Comparison of ENCODE assay signal across 18 cellular contexts in the genomic region with DNA sequence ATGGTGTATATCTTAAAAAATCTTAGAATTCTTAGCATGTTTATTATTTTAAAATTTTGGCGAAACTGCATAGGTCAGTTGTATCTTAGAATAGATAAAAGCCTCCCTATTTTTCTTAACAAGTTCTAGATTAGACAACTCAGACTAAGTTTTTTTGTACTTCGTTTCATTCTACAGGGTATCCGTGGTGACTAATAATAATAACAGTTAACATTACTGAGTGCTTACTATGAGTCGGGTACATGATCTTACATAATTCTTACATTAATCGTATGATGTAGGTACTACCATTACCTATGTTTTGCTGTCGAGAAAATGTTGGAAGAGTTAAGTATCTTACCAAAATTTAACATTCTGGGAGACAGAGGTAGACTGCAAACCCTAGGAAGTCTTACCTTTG.
DNase-seq lines count a peak whose midpoint lies in the region; ATAC-seq, FAIRE-seq and TF ChIP-seq lines count a peak whose summit lies in the region.
"Had no signal": no experiment of that assay in that cellular context is flagged by ENCODE, and none has a peak within 500 bp of the region (broad histone marks: within the 10 kb centered on the region; RNA-seq: fewer than 3 reads in every experiment).

No MANE protein-coding gene starts in this region.

- TF ChIP-seq POLR2A in H54 (IDR thresholded peaks at IDR 0.05; ENCODE audit: low read depth, low read length), result no peak

- ATAC-seq in HG03439 (IDR thresholded peaks at IDR 0.05; ENCODE audit: unreplicated experiment) (no peak), GM19324 (IDR thresholded peaks at IDR 0.05; ENCODE audit: low FRiP score, unreplicated experiment) (no peak)

- H3K36me3 ChIP-seq in SJSA1, result no peaks in the 10 kb centered on the region
- H3K36me3 ChIP-seq: adrenal gland had no signal

- peaks cover 16% of the 10 kb centered on the region for H3K4me1 ChIP-seq in SJSA1 (replicated peaks)
- H3K4me1 ChIP-seq: adrenal gland, Caco-2 had no signal

- TF ChIP-seq CTCF in epithelial cell of esophagus (IDR thresholded peaks at IDR 0.05; ENCODE audit: insufficient read depth, low read depth, low read length, missing control alignments), result no peak

- no peak for DNase-seq in H54 (ENCODE audit: insufficient read length, low spot score)
- DNase-seq in SJSA1 (ENCODE audit: low read depth in 1 of 2, low spot score in 2 of 2), result no peak
- DNase-seq in epithelial cell of esophagus (ENCODE audit: low read depth), result peak; percentile 64
- DNase-seq in non-pigmented ciliary epithelial cell (ENCODE audit: low read depth), result peak; percentile 53
- DNase-seq in mucosa of gallbladder (ENCODE audit: low spot score), result no peak
- no peak for DNase-seq in Ammon's horn (ENCODE audit: low spot score)
- DNase-seq: activated CD4-positive, alpha-beta T cell treated with anti-CD3 and anti-CD28 coated beads for 1 hour; adrenal gland; AML-193; Caco-2; NCI-H2171 treated with DMSO at 0.1 percent for 48 hours; NCI-H748 treated with DMSO at 0.1 percent for 48 hours; T1000 had no signal

- H3K9me3 ChIP-seq in SJSA1 (replicated peaks), result no peaks in the 10 kb centered on the region
- H3K9me3 ChIP-seq: adrenal gland, Caco-2 had no signal

- no peaks in the 10 kb centered on the region for H3K27me3 ChIP-seq in SJSA1 (replicated peaks)
- H3K27me3 ChIP-seq: adrenal gland had no signal

- peak; percentile 84 for FAIRE-seq in H54 (lab: Jason Lieb, UNC)
- FAIRE-seq: colon had no signal

- H3K4me3 ChIP-seq in SJSA1, result no peak overlapping the region
- H3K4me3 ChIP-seq in epithelial cell of esophagus (ENCODE audit: low read length), result no peak overlapping the region
- H3K4me3 ChIP-seq: adrenal gland, SK-N-MC, skin epidermis had no signal

- H3K27ac ChIP-seq in SJSA1, result peak overlapping the region; percentile 53; the same call in 1 of the 2 replicates
- H3K27ac ChIP-seq: adrenal gland, SK-N-MC had no signal

Comparison
In these comparisons a context has a peak if more than half of its experiments do, and no peak if none do; other contexts are left out.
1. DNase-seq: peak in epithelial cell of esophagus (single experiment) and non-pigmented ciliary epithelial cell (single experiment); none in H54 (single experiment), SJSA1 (0 of 2), mucosa of gallbladder (single experiment) and Ammon's horn (single experiment).